17 cellular contexts compared by ENCODE assay signal in genomic region chr19:47681936-47682335, GRCh38. TPM values are rescaled to one million over a fixed set of nuclear protein-coding genes. Genes with fewer than 3 reads are reported as not detected.
"Had no signal": no experiment of that assay in that cellular context is flagged by ENCODE, and none has a peak within 500 bp of the region (broad histone marks: within the 10 kb centered on the region; RNA-seq: fewer than 3 reads in every experiment).

No MANE protein-coding gene starts in this region.

- H3K4me3 Mint-ChIP-seq: immature natural killer cell had no signal

- H3K4me3 ChIP-seq: colonic mucosa, esophagus squamous epithelium, gastroesophageal sphincter, ovary, prostate gland, right lobe of liver, stomach, thoracic aorta, transverse colon had no signal

- H3K9me3 ChIP-seq: colonic mucosa, esophagus squamous epithelium, gastroesophageal sphincter, ovary, prostate gland, right lobe of liver, stomach, thoracic aorta, transverse colon had no signal

- H3K9me3 Mint-ChIP-seq: immature natural killer cell; naive thymus-derived CD4-positive, alpha-beta T cell had no signal

- H3K27me3 ChIP-seq: colonic mucosa, esophagus squamous epithelium, gastroesophageal sphincter, ovary, right lobe of liver, stomach, transverse colon had no signal

- DNase-seq: colonic mucosa; dermis blood vessel endothelial cell; esophagus squamous epithelium; foreskin fibroblast; immature natural killer cell; left cardiac atrium; naive thymus-derived CD4-positive, alpha-beta T cell; ovary; right lobe of liver; stimulated activated CD4-positive, alpha-beta T cell treated with anti-CD3 and anti-CD28 coated beads, Interleukin-4, amount 100 ng/mL, for 24 hours; stimulated activated naive CD4-positive, alpha-beta T cell; stomach; transverse colon had no signal

- ATAC-seq: gastroesophageal sphincter; naive thymus-derived CD4-positive, alpha-beta T cell had no signal

- H3K27ac ChIP-seq: colonic mucosa, esophagus squamous epithelium, ovary, prostate gland, right lobe of liver, thoracic aorta, transverse colon had no signal

- H3K27me3 Mint-ChIP-seq: naive thymus-derived CD4-positive, alpha-beta T cell had no signal

- H3K4me1 ChIP-seq: colonic mucosa, esophagus squamous epithelium, gastroesophageal sphincter, prostate gland, right lobe of liver, transverse colon had no signal

- H3K36me3 ChIP-seq: ovary had no signal

RNA-seq across cellular contexts. Expression of gene EHD2, which starts 31.3 kb away (rescaled TPM):
- polyA plus RNA-seq: immature natural killer cell; naive thymus-derived CD4-positive, alpha-beta T cell; neural cell had no signal
